In genomic region chr11:108757630-108758029, GRCh38 we compare ENCODE assay signal across 13 cellular contexts.
DNase-seq lines count a peak whose midpoint lies in the region; ATAC-seq and TF ChIP-seq lines count a peak whose summit lies in the region.
"Had no signal": no experiment of that assay in that cellular context is flagged by ENCODE, and none has a peak within 500 bp of the region (broad histone marks: within the 10 kb centered on the region; RNA-seq: fewer than 3 reads in every experiment).

No MANE protein-coding gene starts in this region.

- no peak overlapping the region for H3K27ac ChIP-seq in H9 (ENCODE audit: insufficient read length, low read depth, low read length)
- H3K27ac ChIP-seq in CD8-positive, alpha-beta T cell (ENCODE audit: low read depth, low read length): no peak overlapping the region
- H3K27ac ChIP-seq: BLaER1 treated with 17β-estradiol and CSF1 and Interleukin-3, amounts not matched to agents 10 nM and 100 nM; KMS-11 had no signal

- H3K79me2 ChIP-seq in H9 (ENCODE audit: insufficient read depth, low read length): no peaks in the 10 kb centered on the region; the same call in 1 of the 2 replicates

- no peaks in the 10 kb centered on the region for H3K9me3 Mint-ChIP-seq in H9
- H3K9me3 Mint-ChIP-seq in nephron: no peaks in the 10 kb centered on the region
- H3K9me3 Mint-ChIP-seq in CD8-positive, alpha-beta T cell: no peaks in the 10 kb centered on the region
- H3K9me3 Mint-ChIP-seq: HFFc6 had no signal

- no peak for DNase-seq in H9
- DNase-seq in kidney tubule cell (ENCODE audit: low spot score): peak; percentile 44
- DNase-seq in renal cortical epithelial cell (ENCODE audit: low read depth): peak; percentile 37
- DNase-seq in GM13977 (ENCODE audit: low spot score): no peak
- DNase-seq in CD8-positive, alpha-beta T cell: no peak
- DNase-seq: Caco-2, HFFc6 had no signal

- no peaks in the 10 kb centered on the region for H3K36me3 ChIP-seq in CD8-positive, alpha-beta T cell (ENCODE audit: insufficient read depth, low read length)
- H3K36me3 ChIP-seq: HAP-1 had no signal

- no peaks in the 10 kb centered on the region for H3K9me3 ChIP-seq in H9 (ENCODE audit: control insufficient read depth, low read depth, low read length)
- no peaks in the 10 kb centered on the region for H3K9me3 ChIP-seq in CD8-positive, alpha-beta T cell (ENCODE audit: low read length)
- H3K9me3 ChIP-seq: Caco-2, HAP-1 had no signal

- H3K23ac ChIP-seq in H9 (ENCODE audit: insufficient read length, low read depth, low read length): no peak overlapping the region

- H3K9ac ChIP-seq in H9 (ENCODE audit: extremely low read depth, insufficient read length, low read length): no peak overlapping the region
- H3K9ac ChIP-seq: BLaER1 treated with 17β-estradiol and CSF1 and Interleukin-3, amounts not matched to agents 10 nM and 100 nM; KMS-11 had no signal

- no peak overlapping the region for H3K4me3 ChIP-seq in CD8-positive, alpha-beta T cell (ENCODE audit: low read depth, low read length)
- H3K4me3 ChIP-seq: BLaER1 treated with 17β-estradiol and CSF1 and Interleukin-3, amounts not matched to agents 10 nM and 100 nM; HAP-1 had no signal

- H4K8ac ChIP-seq in H9 (replicated peaks; ENCODE audit: insufficient read length, low read depth, low read length): no peak overlapping the region

- no peak overlapping the region for H2BK12ac ChIP-seq in H9 (ENCODE audit: insufficient read length, low read depth, low read length)

- H2AK5ac ChIP-seq in H9 (ENCODE audit: insufficient read length, low read length): no peak overlapping the region

- H3K18ac ChIP-seq in H9 (ENCODE audit: insufficient read length, low read depth, low read length): no peak overlapping the region

- intact Hi-C loops in CD8-positive, alpha-beta T cell (cut with DNase I, micrococcal nuclease): no loop called here

- H3K4me3 Mint-ChIP-seq in H9 (no peak overlapping the region), nephron (no peak overlapping the region)
- no peak overlapping the region for H3K4me3 Mint-ChIP-seq in CD8-positive, alpha-beta T cell
- H3K4me3 Mint-ChIP-seq: B cell, HFFc6 had no signal

- no peak overlapping the region for H2BK15ac ChIP-seq in H9 (ENCODE audit: low read depth, low read length)

- in situ Hi-C loops in GM13977 (cut with MboI; ENCODE audit: low pct_unique_long_range_greater_than_20kb, low sequenced_read_pairs, unreplicated experiment): no loop called here

- CTCF ChIA-PET in CD8-positive, alpha-beta T cell (lab: Charles Lee): interaction anchor here (0.8 kb wide), 1 partner anchor 18 kb away, joined by 3 read pairs; no protein-coding TSS in a partner anchor

- H3K27me3 Mint-ChIP-seq in H9 (ENCODE audit: low read depth) (no peaks in the 10 kb centered on the region), nephron (ENCODE audit: low read depth) (no peaks in the 10 kb centered on the region)
- H3K27me3 Mint-ChIP-seq in CD8-positive, alpha-beta T cell (ENCODE audit: low read depth): no peaks in the 10 kb centered on the region
- H3K27me3 Mint-ChIP-seq: B cell had no signal

- H3K36me3 Mint-ChIP-seq in H9 (ENCODE audit: insufficient read depth in 1 of 3, low read depth in 3 of 3) (no peaks in the 10 kb centered on the region), nephron (ENCODE audit: low read depth) (no peaks in the 10 kb centered on the region)
- H3K36me3 Mint-ChIP-seq in CD8-positive, alpha-beta T cell: no peaks in the 10 kb centered on the region

- no peaks in the 10 kb centered on the region for H3K23me2 ChIP-seq in H9 (ENCODE audit: insufficient read length, low read depth, low read length, poor library complexity, severe bottlenecking)

- no CpG with 5 or more reads among the region's 3 CpGs for WGBS in H9 (ENCODE audit: extremely low coverage, insufficient read length, low lambda C conversion rate)

- H3K4me1 Mint-ChIP-seq in H9 (peaks cover 27 to 28% of the 10 kb centered on the region in 2 experiments), nephron (peaks cover 38% of the 10 kb centered on the region)
- H3K4me1 Mint-ChIP-seq in CD8-positive, alpha-beta T cell (ENCODE audit: low read depth): peaks cover 23% of the 10 kb centered on the region

- peak overlapping the region; percentile 90 for H2BK20ac ChIP-seq in H9 (ENCODE audit: low read depth, low read length, poor library complexity, severe bottlenecking)

- no peak for ATAC-seq in HG03135 (IDR thresholded peaks at IDR 0.05; ENCODE audit: unreplicated experiment)
- no peak for ATAC-seq in CD8-positive, alpha-beta T cell

- no peak overlapping the region for H3K4ac ChIP-seq in H9 (ENCODE audit: low read depth, low read length)

- TF ChIP-seq CTCF in H9 (conservative IDR thresholded peaks at IDR 0.05) (no peak), nephron (IDR thresholded peaks at IDR 0.05; ENCODE audit: unreplicated experiment in 3 of 3) (no peak), GM13977 (IDR thresholded peaks at IDR 0.05; ENCODE audit: extremely low read depth, insufficient read depth, missing control alignments) (no peak)
- TF ChIP-seq CTCF in CD8-positive, alpha-beta T cell (IDR thresholded peaks at IDR 0.05): no peak

- H4K20me1 ChIP-seq in H9 (ENCODE audit: control insufficient read depth, insufficient read depth, insufficient read length): no peaks in the 10 kb centered on the region

- H3K14ac ChIP-seq in H9 (ENCODE audit: insufficient read depth, low read length): no peak overlapping the region

- H3K27ac Mint-ChIP-seq in H9 (peak overlapping the region; percentile 1 to 38 (median 17); a peak in 4 of 7 replicates), nephron (peak overlapping the region; percentile 10 to 51 (median 11))
- H3K27ac Mint-ChIP-seq in CD8-positive, alpha-beta T cell: no peak overlapping the region
- H3K27ac Mint-ChIP-seq: B cell, HFFc6 had no signal

- POLR2A ChIA-PET in CD8-positive, alpha-beta T cell (lab: Charles Lee): interaction anchor here (1.1 kb wide), 1 partner anchor 8 kb away, joined by 3 read pairs; no protein-coding TSS in a partner anchor

- H3K79me1 ChIP-seq in H9 (ENCODE audit: insufficient read depth, low read depth, low read length, poor library complexity, severe bottlenecking): no peaks in the 10 kb centered on the region

- H3K4me1 ChIP-seq in H9 (ENCODE audit: insufficient read depth, low read length): no peaks in the 10 kb centered on the region
- no peaks in the 10 kb centered on the region for H3K4me1 ChIP-seq in CD8-positive, alpha-beta T cell (ENCODE audit: insufficient read depth, low read length)

- H4K5ac ChIP-seq in H9 (ENCODE audit: insufficient read length, low read depth, low read length): no peak overlapping the region

- H2AFZ ChIP-seq in H9 (ENCODE audit: low read length): no peak overlapping the region

- no peak overlapping the region for H2BK5ac ChIP-seq in H9 (ENCODE audit: insufficient read length, low read length)

- no peak overlapping the region for H3K56ac ChIP-seq in H9 (ENCODE audit: insufficient read length, low read depth, low read length)

- H3K4me2 ChIP-seq in H9 (ENCODE audit: insufficient read depth, insufficient read length, low read length): no peak overlapping the region
- H3K4me2 ChIP-seq: BLaER1 treated with 17β-estradiol and CSF1 and Interleukin-3, amounts not matched to agents 10 nM and 100 nM; KMS-11 had no signal

- no peak overlapping the region for H4K91ac ChIP-seq in H9 (ENCODE audit: insufficient read length, low read depth, low read length)

- no peak overlapping the region for H3T11ph ChIP-seq in H9 (ENCODE audit: low read length)

- no peak overlapping the region for H2BK120ac ChIP-seq in H9 (ENCODE audit: low read depth, low read length, poor library complexity, severe bottlenecking)

- H3K27me3 ChIP-seq in H9 (ENCODE audit: insufficient read depth, low read length): no peaks in the 10 kb centered on the region
- no peaks in the 10 kb centered on the region for H3K27me3 ChIP-seq in CD8-positive, alpha-beta T cell (ENCODE audit: insufficient read depth, low read length)
- H3K27me3 ChIP-seq: BLaER1 treated with 17β-estradiol and CSF1 and Interleukin-3, amounts not matched to agents 10 nM and 100 nM had no signal

Comparison
In these comparisons a context has a peak if more than half of its experiments do, and no peak if none do; other contexts are left out.
1. DNase-seq: peak in kidney tubule cell (single experiment) and renal cortical epithelial cell (single experiment); none in H9 (single experiment), GM13977 (single experiment) and CD8-positive, alpha-beta T cell (0 of 7).